ENCODE assay signal across 16 cellular contexts in the genomic region with DNA sequence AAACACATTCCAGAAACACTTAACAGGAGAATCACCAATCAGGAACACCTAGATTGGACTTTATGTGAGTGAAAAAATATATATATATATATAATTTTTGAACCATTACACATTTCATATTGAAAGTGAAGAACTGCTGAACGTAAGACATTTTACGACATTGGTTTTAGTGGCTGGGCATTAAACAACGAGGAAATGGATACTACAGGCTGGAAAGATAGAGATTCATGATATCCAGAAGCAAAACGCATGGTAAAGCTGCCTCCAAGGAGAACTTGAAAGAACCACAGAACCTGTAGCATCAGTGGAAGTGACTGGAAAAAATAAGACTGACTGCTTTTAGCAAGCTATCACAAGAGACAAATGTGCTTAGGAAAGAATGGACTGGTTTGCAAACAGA. TPM values are rescaled to one million over a fixed set of nuclear protein-coding genes. Genes with fewer than 3 reads are reported as not detected.
DNase-seq lines count a peak whose midpoint lies in the region; ATAC-seq and TF ChIP-seq lines count a peak whose summit lies in the region.
"Had no signal": no experiment of that assay in that cellular context is flagged by ENCODE, and none has a peak within 500 bp of the region (broad histone marks: within the 10 kb centered on the region; RNA-seq: fewer than 3 reads in every experiment).

No MANE protein-coding gene starts in this region.

- H3K4me1 Mint-ChIP-seq in GM23338 (peaks cover 45% of the 10 kb centered on the region), neural crest cell (peaks cover 42% of the 10 kb centered on the region)

- H3K4me3 Mint-ChIP-seq in GM23338 (no peak overlapping the region), neural crest cell (no peak overlapping the region)
- H3K4me3 Mint-ChIP-seq: CD4-positive, alpha-beta T cell; HFFc6 had no signal

- H3K4me3 ChIP-seq in GM23338 (no peak overlapping the region), HUES64 (ENCODE audit: low read length) (no peak overlapping the region), ectodermal cell (ENCODE audit: insufficient read depth, low read depth, low read length) (no peak overlapping the region)
- H3K4me3 ChIP-seq: BLaER1 treated with 17β-estradiol and CSF1 and Interleukin-3, amounts not matched to agents 10 nM and 100 nM; GM23248; HAP-1 had no signal

- WGBS in HUES64: 91% methylated on average over 4 of the region's 4 CpGs
- WGBS in ectodermal cell, 2 experiments: 91 to 98% methylated on average over 4 of the region's 4 CpGs

- H3K79me2 ChIP-seq in GM23338 (replicated peaks; ENCODE audit: insufficient read depth): no peaks in the 10 kb centered on the region

- no peaks in the 10 kb centered on the region for H3K9me3 ChIP-seq in HUES64 (ENCODE audit: insufficient read depth, low read depth, low read length)
- no peaks in the 10 kb centered on the region for H3K9me3 ChIP-seq in ectodermal cell (ENCODE audit: control insufficient read depth, low read length)
- H3K9me3 ChIP-seq: BLaER1 treated with 17β-estradiol and CSF1 and Interleukin-3, amounts not matched to agents 10 nM and 100 nM; HAP-1 had no signal

- TF ChIP-seq CTCF in GM23338 (conservative IDR thresholded peaks at IDR 0.05; ENCODE audit: low read depth in 2 of 2): no peak
- TF ChIP-seq CTCF in neural crest cell (conservative IDR thresholded peaks at IDR 0.05): no peak

- no peaks in the 10 kb centered on the region for H3K9me2 ChIP-seq in GM23338 (ENCODE audit: insufficient read depth)

- no peaks in the 10 kb centered on the region for H3K36me3 ChIP-seq in GM23338 (ENCODE audit: insufficient read depth)
- H3K36me3 ChIP-seq in HUES64 (ENCODE audit: insufficient read depth, low read length): no peaks in the 10 kb centered on the region
- no peaks in the 10 kb centered on the region for H3K36me3 ChIP-seq in ectodermal cell (ENCODE audit: control insufficient read depth, insufficient read depth, low read length)
- H3K36me3 ChIP-seq: BLaER1 treated with 17β-estradiol and CSF1 and Interleukin-3, amounts not matched to agents 10 nM and 100 nM; HAP-1 had no signal

- H3K27ac ChIP-seq in GM23338 (ENCODE audit: low read depth): no peak overlapping the region
- H3K27ac ChIP-seq in HUES64 (ENCODE audit: low read depth, low read length): peak overlapping the region; percentile 86; the same call in 1 of the 2 replicates
- peak overlapping the region; percentile 41 for H3K27ac ChIP-seq in ectodermal cell (ENCODE audit: insufficient read depth, low read depth, low read length, poor library complexity, severe bottlenecking)
- H3K27ac ChIP-seq: BLaER1 treated with 17β-estradiol and CSF1 and Interleukin-3, amounts not matched to agents 10 nM and 100 nM; GM23248 had no signal

- H3K27me3 ChIP-seq in GM23338 (ENCODE audit: insufficient read depth) (no peaks in the 10 kb centered on the region), HUES64 (ENCODE audit: insufficient read depth, low read length) (no peaks in the 10 kb centered on the region), ectodermal cell (ENCODE audit: control insufficient read depth, insufficient read depth, low read length, poor library complexity, severe bottlenecking) (no peaks in the 10 kb centered on the region)
- H3K27me3 ChIP-seq: BLaER1 treated with 17β-estradiol and CSF1 and Interleukin-3, amounts not matched to agents 10 nM and 100 nM had no signal

- peaks cover 5% of the 10 kb centered on the region; the same call in 2 of the 3 replicates for H3K36me3 Mint-ChIP-seq in GM23338 (ENCODE audit: low read depth)
- no peaks in the 10 kb centered on the region for H3K36me3 Mint-ChIP-seq in neural crest cell (ENCODE audit: low read depth)

- H3K9me3 Mint-ChIP-seq in GM23338: peaks cover 5% of the 10 kb centered on the region; the same call in 1 of the 3 replicates
- no peaks in the 10 kb centered on the region for H3K9me3 Mint-ChIP-seq in neural crest cell
- H3K9me3 Mint-ChIP-seq: CD4-positive, alpha-beta T cell; HFFc6 had no signal

- H2AFZ ChIP-seq in GM23338: peak overlapping the region; percentile 21; the same call in 1 of the 2 replicates
- H2AFZ ChIP-seq: GM23248 had no signal

- peaks cover 1% of the 10 kb centered on the region for H3K27me3 Mint-ChIP-seq in GM23338 (ENCODE audit: insufficient read depth, low read depth, poor library complexity)
- H3K27me3 Mint-ChIP-seq in neural crest cell (ENCODE audit: low read depth): no peaks in the 10 kb centered on the region

- H3K4me1 ChIP-seq in GM23338 (ENCODE audit: insufficient read depth) (peaks cover 46% of the 10 kb centered on the region), HUES64 (ENCODE audit: insufficient read depth, low read length) (peaks cover 52% of the 10 kb centered on the region), ectodermal cell (ENCODE audit: control insufficient read depth, insufficient read depth, low read length) (peaks cover 34% of the 10 kb centered on the region)

- DNase-seq in GM23338 (ENCODE audit: low spot score) (no peak), neural crest cell (ENCODE audit: low read depth, low spot score) (no peak)
- DNase-seq in activated CD4-positive, alpha-beta T cell treated with anti-CD3 and anti-CD28 coated beads, Interleukin-2, amount 50 U/mL, for 48 hours: no peak
- DNase-seq: ACHN; Calu3; CD4-positive, alpha-beta T cell; DMS 273 treated with DMSO at 0.1 percent for 48 hours; GM23248; HFFc6; IMR-90 had no signal

- no peaks in the 10 kb centered on the region for H3F3A ChIP-seq in GM23338 (replicated peaks; ENCODE audit: low read depth)

- 0 out of 2 replicates have a peak overlapping the region, but pooled peaks have one; percentile 12 for H3K4me2 ChIP-seq in GM23338
- H3K4me2 ChIP-seq: BLaER1 treated with 17β-estradiol and CSF1 and Interleukin-3, amounts not matched to agents 10 nM and 100 nM had no signal

- peak overlapping the region; percentile 49 for H3K27ac Mint-ChIP-seq in GM23338
- peak overlapping the region; percentile 39 for H3K27ac Mint-ChIP-seq in neural crest cell (ENCODE audit: unreplicated experiment)
- H3K27ac Mint-ChIP-seq: CD4-positive, alpha-beta T cell; HFFc6 had no signal

- no peak overlapping the region for H3K9ac ChIP-seq in HUES64 (ENCODE audit: low read depth, low read length)
- H3K9ac ChIP-seq: BLaER1 treated with 17β-estradiol and CSF1 and Interleukin-3, amounts not matched to agents 10 nM and 100 nM; GM23248 had no signal

- no peaks in the 10 kb centered on the region for H4K20me1 ChIP-seq in GM23338 (replicated peaks; ENCODE audit: insufficient read depth)
- H4K20me1 ChIP-seq: BLaER1 treated with 17β-estradiol and CSF1 and Interleukin-3, amounts not matched to agents 10 nM and 100 nM had no signal

- ATAC-seq in GM23338 (no peak), HG03280 (IDR thresholded peaks at IDR 0.05; ENCODE audit: unreplicated experiment) (no peak), esophagus mucosa (no peak)

TF ChIP-seq in GM23338, 12 proteins besides CTCF, POLR2A, EP300 and RAD21 (continues in another document):
- no peak for TF ChIP-seq ZNF331 (CRISPR knock-in tag; IDR thresholded peaks at IDR 0.05; ENCODE audit: low read depth)
- no peak for TF ChIP-seq POLR2AphosphoS5 (IDR thresholded peaks at IDR 0.05; ENCODE audit: low read depth)
- TF ChIP-seq, protein P1, sequence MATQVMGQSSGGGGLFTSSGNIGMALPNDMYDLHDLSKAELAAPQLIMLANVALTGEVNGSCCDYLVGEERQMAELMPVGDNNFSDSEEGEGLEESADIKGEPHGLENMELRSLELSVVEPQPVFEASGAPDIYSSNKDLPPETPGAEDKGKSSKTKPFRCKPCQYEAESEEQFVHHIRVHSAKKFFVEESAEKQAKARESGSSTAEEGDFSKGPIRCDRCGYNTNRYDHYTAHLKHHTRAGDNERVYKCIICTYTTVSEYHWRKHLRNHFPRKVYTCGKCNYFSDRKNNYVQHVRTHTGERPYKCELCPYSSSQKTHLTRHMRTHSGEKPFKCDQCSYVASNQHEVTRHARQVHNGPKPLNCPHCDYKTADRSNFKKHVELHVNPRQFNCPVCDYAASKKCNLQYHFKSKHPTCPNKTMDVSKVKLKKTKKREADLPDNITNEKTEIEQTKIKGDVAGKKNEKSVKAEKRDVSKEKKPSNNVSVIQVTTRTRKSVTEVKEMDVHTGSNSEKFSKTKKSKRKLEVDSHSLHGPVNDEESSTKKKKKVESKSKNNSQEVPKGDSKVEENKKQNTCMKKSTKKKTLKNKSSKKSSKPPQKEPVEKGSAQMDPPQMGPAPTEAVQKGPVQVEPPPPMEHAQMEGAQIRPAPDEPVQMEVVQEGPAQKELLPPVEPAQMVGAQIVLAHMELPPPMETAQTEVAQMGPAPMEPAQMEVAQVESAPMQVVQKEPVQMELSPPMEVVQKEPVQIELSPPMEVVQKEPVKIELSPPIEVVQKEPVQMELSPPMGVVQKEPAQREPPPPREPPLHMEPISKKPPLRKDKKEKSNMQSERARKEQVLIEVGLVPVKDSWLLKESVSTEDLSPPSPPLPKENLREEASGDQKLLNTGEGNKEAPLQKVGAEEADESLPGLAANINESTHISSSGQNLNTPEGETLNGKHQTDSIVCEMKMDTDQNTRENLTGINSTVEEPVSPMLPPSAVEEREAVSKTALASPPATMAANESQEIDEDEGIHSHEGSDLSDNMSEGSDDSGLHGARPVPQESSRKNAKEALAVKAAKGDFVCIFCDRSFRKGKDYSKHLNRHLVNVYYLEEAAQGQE (IDR thresholded peaks at IDR 0.05; ENCODE audit: unreplicated experiment): no peak
- TF ChIP-seq NANOG (IDR thresholded peaks at IDR 0.05; ENCODE audit: borderline replicate concordance): no peak
- no peak for TF ChIP-seq EZH2 (IDR thresholded peaks at IDR 0.05; ENCODE audit: low read depth, unreplicated experiment)

RNA-seq across cellular contexts. Expression of a gene that starts 13.2 kb away (rescaled TPM):
- 65.6 and 73.9 TPM in 2 replicates for total RNA-seq in GM23338 (2014; rRNA removed; shearing (Covaris generic))
- polyA plus RNA-seq in GM23338 (2016; fragmentation: Nextera tagmentation; extraction: Ambion mirVana): 131 and 151 TPM in 2 replicates
- polyA plus RNA-seq in HUES64 (2013, experiment 1 of 2): 98.8 TPM
- polyA plus RNA-seq in HUES64 (2013, experiment 2 of 2): 123 TPM
- polyA plus RNA-seq in ectodermal cell (2013, experiment 1 of 4): 124 TPM
- 115 TPM for polyA plus RNA-seq in ectodermal cell (2013, experiment 2 of 4)
- 128 TPM for polyA plus RNA-seq in ectodermal cell (2013, experiment 3 of 4)
- polyA plus RNA-seq in ectodermal cell (2013, experiment 4 of 4): 140 TPM
- total RNA-seq in neural crest cell (78.7 and 80.8 TPM in 2 replicates), esophagus mucosa (70.8 TPM)
